Comparison of ENCODE assay signal across 14 cellular contexts in genomic region chr4:72744103-72744725, GRCh38.
"Had no signal": no experiment of that assay in that cellular context is flagged by ENCODE, and none has a peak within 500 bp of the region (broad histone marks: within the 10 kb centered on the region; RNA-seq: fewer than 3 reads in every experiment).

No MANE protein-coding gene starts in this region.

- H3K4me3 ChIP-seq: gastroesophageal sphincter, heart right ventricle, lung, psoas muscle had no signal

- H3K9me3 Mint-ChIP-seq: type B pancreatic cell had no signal

- H3K27ac ChIP-seq: gastroesophageal sphincter, heart right ventricle, psoas muscle had no signal

- H3K9me3 ChIP-seq: gastroesophageal sphincter, heart right ventricle, psoas muscle had no signal

- H3K27me3 Mint-ChIP-seq: brain; stimulated activated naive CD8-positive, alpha-beta T cell treated with anti-CD3 and anti-CD28 coated beads, Interleukin-15, amount 100 ng/mL, for 72 hours; type B pancreatic cell had no signal

- H3K27ac Mint-ChIP-seq: brain; stimulated activated naive CD8-positive, alpha-beta T cell treated with anti-CD3 and anti-CD28 coated beads, Interleukin-15, amount 100 ng/mL, for 72 hours; type B pancreatic cell had no signal

- H3K4me1 ChIP-seq: gastroesophageal sphincter, heart right ventricle, psoas muscle had no signal

- H3K27me3 ChIP-seq: gastroesophageal sphincter, heart right ventricle had no signal

- H3K4me1 Mint-ChIP-seq: brain; stimulated activated naive CD8-positive, alpha-beta T cell treated with anti-CD3 and anti-CD28 coated beads, Interleukin-15, amount 100 ng/mL, for 72 hours had no signal

- ATAC-seq: gastroesophageal sphincter; heart right ventricle; left colon; psoas muscle; sciatic nerve; stimulated activated naive CD8-positive, alpha-beta T cell treated with anti-CD3 and anti-CD28 coated beads, Interleukin-15, amount 100 ng/mL, for 72 hours had no signal

- H3K4me3 Mint-ChIP-seq: brain; stimulated activated naive CD8-positive, alpha-beta T cell treated with anti-CD3 and anti-CD28 coated beads, Interleukin-15, amount 100 ng/mL, for 72 hours; type B pancreatic cell had no signal

- DNase-seq: activated CD4-positive, CD25-positive, alpha-beta regulatory T cell treated with anti-CD3 and anti-CD28 coated beads, Interleukin-2, amount 50 U/mL, for 72 hours; activated naive CD4-positive, alpha-beta T cell treated with Interleukin-2 at 50 U/mL for 16 hours; activated T-cell treated with anti-CD3 and anti-CD28 coated beads for 4 hours; effector CD8-positive, alpha-beta T cell; heart right ventricle; left colon; midbrain; psoas muscle; stimulated activated naive CD8-positive, alpha-beta T cell treated with anti-CD3 and anti-CD28 coated beads, Interleukin-15, amount 100 ng/mL, for 72 hours had no signal

- H3K36me3 ChIP-seq: gastroesophageal sphincter, heart right ventricle had no signal

- H3K36me3 Mint-ChIP-seq: brain, type B pancreatic cell had no signal
